In the genomic region with DNA sequence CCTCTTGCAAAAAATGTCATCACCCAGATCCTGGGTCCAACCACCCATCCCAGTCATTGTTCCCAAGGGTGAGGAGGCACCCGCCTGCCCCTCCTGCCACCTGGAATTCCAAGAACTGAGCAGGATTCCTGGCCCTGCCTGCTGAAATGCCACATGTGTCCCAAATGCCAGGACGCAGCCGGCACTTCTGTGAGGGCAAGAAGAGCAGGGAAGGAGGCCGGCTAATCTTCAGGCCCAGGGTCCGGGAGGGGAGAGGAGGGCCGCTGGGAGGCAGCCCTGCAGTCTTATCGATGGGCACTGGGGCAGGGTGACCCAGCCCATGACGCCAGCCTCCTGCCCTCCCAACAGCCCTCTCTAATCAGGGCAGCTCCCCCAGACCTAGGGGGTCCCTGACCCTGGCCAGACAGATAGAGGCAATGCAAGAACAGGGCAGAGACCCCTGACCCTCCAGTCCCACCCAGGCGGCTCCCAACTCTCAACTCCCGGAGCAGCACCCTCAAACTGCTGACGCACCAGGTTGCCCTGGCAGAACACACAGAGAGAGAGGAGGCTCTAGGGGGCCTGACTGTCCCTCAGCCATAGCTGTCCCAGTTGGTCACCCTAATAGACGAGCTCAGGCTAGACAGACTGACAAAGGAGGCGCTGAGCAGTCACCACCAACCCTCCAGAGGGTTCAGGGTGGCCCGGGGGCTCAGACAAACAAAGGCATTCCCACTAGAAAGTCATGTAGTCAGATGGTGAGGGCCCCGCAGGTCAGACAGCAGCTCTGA, we compare ENCODE assay signal across 9 cellular contexts. TPM values are rescaled to one million over a fixed set of nuclear protein-coding genes. Genes with fewer than 3 reads are reported as not detected.
DNase-seq lines count a peak whose midpoint lies in the region; ATAC-seq, FAIRE-seq and TF ChIP-seq lines count a peak whose summit lies in the region.
"Had no signal": no experiment of that assay in that cellular context is flagged by ENCODE, and none has a peak within 500 bp of the region (broad histone marks: within the 10 kb centered on the region; RNA-seq: fewer than 3 reads in every experiment).

No MANE protein-coding gene starts in this region.

- peaks cover 35 to 47% (median 38%) of the 10 kb centered on the region in 3 donors for H3K4me1 Mint-ChIP-seq in CD8-positive, alpha-beta memory T cell
- peaks cover 25% of the 10 kb centered on the region for H3K4me1 Mint-ChIP-seq in endothelial cell (ENCODE audit: unreplicated experiment)

- H3K4me2 ChIP-seq in OCI-LY7 (ENCODE audit: low read length): peak overlapping the region; percentile 70

- H3K4me3 Mint-ChIP-seq in CD8-positive, alpha-beta memory T cell: peak overlapping the region; percentile 93 to 98 (median 95)
- peak overlapping the region; percentile 99 for H3K4me3 Mint-ChIP-seq in endothelial cell (ENCODE audit: unreplicated experiment)

- no peaks in the 10 kb centered on the region for H3K27me3 ChIP-seq in CD8-positive, alpha-beta memory T cell (ENCODE audit: insufficient read depth, low read length, poor library complexity, severe bottlenecking)
- H3K27me3 ChIP-seq in pancreas: no peaks in the 10 kb centered on the region

- no peak overlapping the region for H2AFZ ChIP-seq in OCI-LY7 (ENCODE audit: low read length)

- BruUV-seq in OCI-LY7 (replicated peaks; lab: Mats Ljungman, UMichigan): no TSS peak

- DNase-seq in CD8-positive, alpha-beta memory T cell: no peak
- no peak for DNase-seq in OCI-LY7 (ENCODE audit: low spot score)
- no peak for DNase-seq in endothelial cell (ENCODE audit: low spot score)
- peak in 1 of 6 donors; percentile 50 for DNase-seq in pancreas
- no peak for DNase-seq in SHP77 (lab: John Stamatoyannopoulos, UW)

- no peaks in the 10 kb centered on the region for H3K9me3 Mint-ChIP-seq in CD8-positive, alpha-beta memory T cell
- H3K9me3 Mint-ChIP-seq in endothelial cell (ENCODE audit: unreplicated experiment): no peaks in the 10 kb centered on the region

- no peaks in the 10 kb centered on the region for H3K27me3 Mint-ChIP-seq in CD8-positive, alpha-beta memory T cell
- H3K27me3 Mint-ChIP-seq in endothelial cell (ENCODE audit: unreplicated experiment): peaks cover 11% of the 10 kb centered on the region

- H3K9me3 ChIP-seq in CD8-positive, alpha-beta memory T cell (ENCODE audit: low read length): no peaks in the 10 kb centered on the region
- no peaks in the 10 kb centered on the region for H3K9me3 ChIP-seq in OCI-LY7 (ENCODE audit: low read length)
- no peaks in the 10 kb centered on the region for H3K9me3 ChIP-seq in pancreas

- FAIRE-seq in pancreas (lab: Jason Lieb, UNC): no peak

- POLR2A ChIA-PET in CD8-positive, alpha-beta memory T cell (lab: Charles Lee): interaction anchor here (0.5 to 2.6 kb wide), 4 partner anchors 8 to 49 kb away, joined by 3 to 14 read pairs (median 4); no protein-coding TSS in a partner anchor
- POLR2A ChIA-PET in OCI-LY7 (lab: Charles Lee): interaction anchor here (0.6 to 1.6 kb wide), 4 partner anchors 18 to 1145 kb away, joined by 3 to 5 read pairs (median 4); no protein-coding TSS in a partner anchor

- no peaks in the 10 kb centered on the region for H3K9me2 ChIP-seq in OCI-LY7 (ENCODE audit: insufficient read depth, low read length)

- peaks cover 44% of the 10 kb centered on the region for H3K4me1 ChIP-seq in CD8-positive, alpha-beta memory T cell (ENCODE audit: insufficient read depth, low read length)
- H3K4me1 ChIP-seq in OCI-LY7 (ENCODE audit: insufficient read depth, low read length, poor library complexity, severe bottlenecking): peaks cover 72% of the 10 kb centered on the region
- peaks cover 0 to 11% (median 8%) of the 10 kb centered on the region in 3 donors for H3K4me1 ChIP-seq in pancreas

- peak overlapping the region; percentile 89 for H3K4me3 ChIP-seq in CD8-positive, alpha-beta memory T cell (ENCODE audit: low read length)
- H3K4me3 ChIP-seq in OCI-LY7 (ENCODE audit: low read depth, low read length, poor library complexity, severe bottlenecking) (peak overlapping the region; percentile 72), pancreas (peak overlapping the region in 3 of 4 donors; percentile 76 to 95 (median 92))

- TF ChIP-seq CTCF in OCI-LY7 (conservative IDR thresholded peaks at IDR 0.05; ENCODE audit: low read length) (no peak), endothelial cell (IDR thresholded peaks at IDR 0.05; ENCODE audit: unreplicated experiment) (no peak), pancreas (IDR thresholded peaks at IDR 0.05) (no peak)

- ATAC-seq in pancreas (no peak), HG02852 (IDR thresholded peaks at IDR 0.05; ENCODE audit: unreplicated experiment) (no peak), HG03457 (IDR thresholded peaks at IDR 0.05; ENCODE audit: unreplicated experiment) (no peak), HG02678 (IDR thresholded peaks at IDR 0.05; ENCODE audit: unreplicated experiment) (no peak)

- peak overlapping the region; percentile 91 to 99 (median 95) for H3K27ac Mint-ChIP-seq in CD8-positive, alpha-beta memory T cell
- no peak overlapping the region for H3K27ac Mint-ChIP-seq in endothelial cell (ENCODE audit: unreplicated experiment)

- 48 to 54% methylated on average over 15 of the region's 15 CpGs for WGBS in pancreas, 2 donors

- H3K36me3 ChIP-seq in CD8-positive, alpha-beta memory T cell (ENCODE audit: insufficient read depth, low read length): peaks cover 2% of the 10 kb centered on the region
- H3K36me3 ChIP-seq in OCI-LY7 (ENCODE audit: insufficient read depth, low read length): peaks cover 3% of the 10 kb centered on the region; the same call in 1 of the 2 replicates
- no peaks in the 10 kb centered on the region for H3K36me3 ChIP-seq in pancreas

- H3K36me3 Mint-ChIP-seq in CD8-positive, alpha-beta memory T cell: peaks cover 0 to 13% (median 2%) of the 10 kb centered on the region in 3 donors
- H3K36me3 Mint-ChIP-seq in endothelial cell (ENCODE audit: low read depth, unreplicated experiment): peaks cover 3% of the 10 kb centered on the region

- CTCF ChIA-PET in CD8-positive, alpha-beta memory T cell (lab: Charles Lee): interaction anchor here (0.8 to 7.0 kb wide), 5 partner anchors 10 to 110 kb away, joined by 3 to 62 read pairs (median 5); a partner anchor contains a TSS
- CTCF ChIA-PET in OCI-LY7 (lab: Charles Lee; ENCODE audit: unreplicated experiment): interaction anchor here (0.9 kb wide), 1 partner anchor 11 kb away, joined by 3 read pairs; no protein-coding TSS in a partner anchor

- H3K27ac ChIP-seq in CD8-positive, alpha-beta memory T cell (ENCODE audit: low read depth, low read length): peak overlapping the region; percentile 69
- H3K27ac ChIP-seq in OCI-LY7 (ENCODE audit: low read depth, low read length, poor library complexity, severe bottlenecking) (no peak overlapping the region), pancreas (no peak overlapping the region)

- peaks cover 41% of the 10 kb centered on the region; the same call in 1 of the 2 replicates for H3K79me2 ChIP-seq in OCI-LY7 (ENCODE audit: insufficient read depth, low read depth, low read length)

- intact Hi-C loops in OCI-LY7 (cut with micrococcal nuclease; ENCODE audit: unreplicated experiment): no loop called here
- intact Hi-C loops in pancreas (cut with DNase I): no loop called here

- 0 out of 2 replicates have a peak, but pooled peaks cover 4% of the 10 kb centered on the region for H4K20me1 ChIP-seq in OCI-LY7 (ENCODE audit: insufficient read depth, low read length)

RNA-seq across cellular contexts. Expression of a gene that starts 1.5 kb away (rescaled TPM):
- 100 to 1,000 TPM; 114 to 119 TPM for total RNA-seq in CD8-positive, alpha-beta memory T cell
- 48.9 TPM for polyA plus RNA-seq in CD8-positive, alpha-beta memory T cell
- total RNA-seq in OCI-LY7 (2014; rRNA removed; shearing (Covaris generic)): 74.4 and 79.4 TPM in 2 replicates
- total RNA-seq in OCI-LY7 (2022) (72.6 and 78.8 TPM in 2 replicates), endothelial cell (ENCODE audit: unreplicated experiment) (54.5 TPM), pancreas (10 to 100 TPM; 24.8 to 53.8 (median 39.2) TPM)
- polyA plus RNA-seq in pancreas: 10 to 100 TPM; 29.6 to 53.6 TPM

RNA-seq across cellular contexts. Expression of a gene that starts 16.9 kb away (rescaled TPM):
- total RNA-seq in CD8-positive, alpha-beta memory T cell: 1 to 10 TPM; 1.0 to 1.2 TPM
- 0.38 TPM for polyA plus RNA-seq in CD8-positive, alpha-beta memory T cell
- total RNA-seq in OCI-LY7 (2014; rRNA removed; shearing (Covaris generic)): 0.44 and 1.1 TPM in 2 replicates
- total RNA-seq in OCI-LY7 (2022) (7.0 and 9.7 TPM in 2 replicates), endothelial cell (ENCODE audit: unreplicated experiment) (1.4 TPM), pancreas (1 to 10 TPM in 4 of 6 donors, under 1 TPM in 2; 0.73 to 2.6 (median 1.7) TPM)
- polyA plus RNA-seq in pancreas: 1 to 10 TPM; 3.3 to 5.6 TPM
- total RNA-seq: LHCN-M2 had no signal

RNA-seq across cellular contexts. Expression of a gene that starts 16.9 kb away (rescaled TPM):
- 10 to 100 TPM; 44.0 to 50.6 TPM for total RNA-seq in CD8-positive, alpha-beta memory T cell
- polyA plus RNA-seq in CD8-positive, alpha-beta memory T cell: 54.2 TPM
- total RNA-seq in OCI-LY7 (2014; rRNA removed; shearing (Covaris generic)): 105 and 119 TPM in 2 replicates
- 91.0 and 108 TPM in 2 replicates for total RNA-seq in OCI-LY7 (2022)
- 77.2 TPM for total RNA-seq in endothelial cell (ENCODE audit: unreplicated experiment)
- 10 to 100 TPM; 26.3 to 45.7 (median 30.6) TPM for total RNA-seq in pancreas
- 100 to 1,000 TPM in 1 of 2 donors, 10 to 100 TPM in 1; 84.0 to 102 TPM for polyA plus RNA-seq in pancreas

RNA-seq across cellular contexts. Expression of a gene that starts 29.4 kb away (rescaled TPM):
- total RNA-seq in CD8-positive, alpha-beta memory T cell: under 1 TPM; 0.33 to 0.46 TPM
- polyA plus RNA-seq in CD8-positive, alpha-beta memory T cell: 1.8 TPM
- total RNA-seq in OCI-LY7 (2014; rRNA removed; shearing (Covaris generic)): not detected in 2 replicates
- not detected in 2 replicates for total RNA-seq in OCI-LY7 (2022)
- total RNA-seq in endothelial cell (ENCODE audit: unreplicated experiment): 11.0 TPM
- total RNA-seq in pancreas: under 1 TPM; 0.17 to 0.34 (median 0.28) TPM
- polyA plus RNA-seq in pancreas: under 1 TPM; 0.72 to 0.92 TPM

RNA-seq across cellular contexts. Expression of a gene that starts 49.7 kb away (rescaled TPM):
- 10 to 100 TPM; 36.7 to 36.9 TPM for total RNA-seq in CD8-positive, alpha-beta memory T cell
- 14.4 TPM for polyA plus RNA-seq in CD8-positive, alpha-beta memory T cell
- total RNA-seq in OCI-LY7 (2014; rRNA removed; shearing (Covaris generic)): 39.8 and 61.2 TPM in 2 replicates
- total RNA-seq in OCI-LY7 (2022): 65.3 and 67.9 TPM in 2 replicates
- 38.9 TPM for total RNA-seq in endothelial cell (ENCODE audit: unreplicated experiment)
- total RNA-seq in pancreas: 10 to 100 TPM; 15.1 to 28.1 (median 19.2) TPM
- 10 to 100 TPM; 20.8 to 34.2 TPM for polyA plus RNA-seq in pancreas
